In genomic region chr19:6530385-6531162, GRCh38 we compare ENCODE assay signal across 7 cellular contexts. TPM values are rescaled to one million over a fixed set of nuclear protein-coding genes. Genes with fewer than 3 reads are reported as not detected.
A peak's percentile ranks its signal among the peaks of the same experiment; 100 is the strongest.
DNase-seq lines count a peak whose midpoint lies in the region; ATAC-seq and TF ChIP-seq lines count a peak whose summit lies in the region.

TNFSF9 (plus strand) TSS chr19:6531026; CDS start chr19:6531037, 11 bp downstream.

- no TSS peak for BruUV-seq in OCI-LY7 (replicated peaks; lab: Mats Ljungman, UMichigan)

- CTCF ChIA-PET in OCI-LY7 (lab: Charles Lee; ENCODE audit: unreplicated experiment): interaction anchor here (0.6 kb wide), 2 partner anchors 51 to 248 kb away, joined by 3 read pairs; no protein-coding TSS in a partner anchor

- peak; percentile 100 for TF ChIP-seq POLR2A in GM18505 (IDR thresholded peaks at IDR 0.05; ENCODE audit: borderline replicate concordance, extremely low read depth, insufficient read depth, insufficient read length)

- TF ChIP-seq CTCF in OCI-LY7 (conservative IDR thresholded peaks at IDR 0.05; ENCODE audit: low read length): no peak

- POLR2A ChIA-PET in OCI-LY7 (lab: Charles Lee): interaction anchor here (0.8 to 1.3 kb wide), 5 partner anchors 14 to 72 kb away, joined by 3 to 8 read pairs (median 4); no protein-coding TSS in a partner anchor

- ATAC-seq in GM18505 (IDR thresholded peaks at IDR 0.05; ENCODE audit: unreplicated experiment) (peak; percentile 34), HG03439 (IDR thresholded peaks at IDR 0.05; ENCODE audit: unreplicated experiment) (peak; percentile 35)

- H2AFZ ChIP-seq in OCI-LY7 (ENCODE audit: low read length): peak within 1 kb of the TSS; percentile 37; the same call in 1 of the 2 replicates

- H3K4me2 ChIP-seq in OCI-LY7 (ENCODE audit: low read length): peak within 1 kb of the TSS; percentile 80

- intact Hi-C loops in OCI-LY7 (cut with micrococcal nuclease; ENCODE audit: unreplicated experiment): loop anchor here (1.0 kb wide), 1 partner anchor 60 kb away; no protein-coding TSS in a partner anchor

- no peaks in the 10 kb centered on the region for H3K9me3 ChIP-seq in OCI-LY7 (ENCODE audit: low read length)

- peaks cover 14% of the 10 kb centered on the region for H3K36me3 ChIP-seq in OCI-LY7 (ENCODE audit: insufficient read depth, low read length)

- peaks cover 32% of the 10 kb centered on the region for H3K79me2 ChIP-seq in OCI-LY7 (ENCODE audit: insufficient read depth, low read depth, low read length)

- H4K20me1 ChIP-seq in OCI-LY7 (ENCODE audit: insufficient read depth, low read length): peaks cover 14% of the 10 kb centered on the region; the same call in 1 of the 2 replicates

- DNase-seq in OCI-LY7 (ENCODE audit: low spot score) (peak; percentile 95), activated T-cell treated with anti-CD3 and anti-CD28 coated beads for 48 hours (ENCODE audit: low read depth) (peak; percentile 80), epithelial cell of prostate (ENCODE audit: low read depth, low spot score) (peak; percentile 16), mucosa of gallbladder (ENCODE audit: low spot score) (peak; percentile 91)
- DNase-seq in stimulated activated CD8-positive, alpha-beta memory T cell treated with anti-CD3 and anti-CD28 coated beads, Interleukin-4, amount 100 ng/mL, for 1 hour (ENCODE audit: low read depth in 2 of 2, low spot score in 1 of 2): peak; percentile 69 to 74

- H3K27ac ChIP-seq in OCI-LY7 (ENCODE audit: low read depth, low read length, poor library complexity, severe bottlenecking): peak within 1 kb of the TSS; percentile 91
- H3K27ac ChIP-seq in epithelial cell of prostate: peak within 1 kb of the TSS; percentile 58

- no peaks in the 10 kb centered on the region for H3K9me2 ChIP-seq in OCI-LY7 (ENCODE audit: insufficient read depth, low read length)

- H3K4me3 ChIP-seq in OCI-LY7 (ENCODE audit: low read depth, low read length, poor library complexity, severe bottlenecking): peak within 1 kb of the TSS; percentile 91

- H3K4me1 ChIP-seq in OCI-LY7 (ENCODE audit: insufficient read depth, low read length, poor library complexity, severe bottlenecking): peaks cover 57% of the 10 kb centered on the region

RNA-seq across cellular contexts. Expression of gene TNFSF9, which starts in this region (rescaled TPM):
- total RNA-seq in OCI-LY7 (2014; rRNA removed; shearing (Covaris generic)): 18.1 and 22.3 TPM in 2 replicates
- total RNA-seq in OCI-LY7 (2022): 16.1 and 20.9 TPM in 2 replicates
- total RNA-seq in mucosa of gallbladder: 1.2 TPM

Comparison
In these comparisons a context has a peak if more than half of its experiments do, and no peak if none do; other contexts are left out.
1. Peak in every context shown above with its lines: DNase-seq, ATAC-seq, H3K4me3 ChIP-seq and H3K27ac ChIP-seq.
2. DNase-seq: peak in every context shown above with its lines; median percentile 95 in OCI-LY7; 91 in mucosa of gallbladder; 80 in activated T-cell treated with anti-CD3 and anti-CD28 coated beads for 48 hours; 72 in stimulated activated CD8-positive, alpha-beta memory T cell treated with anti-CD3 and anti-CD28 coated beads, Interleukin-4, amount 100 ng/mL, for 1 hour; 16 in epithelial cell of prostate.